ENCODE assay signal across 15 cellular contexts in the genomic region with DNA sequence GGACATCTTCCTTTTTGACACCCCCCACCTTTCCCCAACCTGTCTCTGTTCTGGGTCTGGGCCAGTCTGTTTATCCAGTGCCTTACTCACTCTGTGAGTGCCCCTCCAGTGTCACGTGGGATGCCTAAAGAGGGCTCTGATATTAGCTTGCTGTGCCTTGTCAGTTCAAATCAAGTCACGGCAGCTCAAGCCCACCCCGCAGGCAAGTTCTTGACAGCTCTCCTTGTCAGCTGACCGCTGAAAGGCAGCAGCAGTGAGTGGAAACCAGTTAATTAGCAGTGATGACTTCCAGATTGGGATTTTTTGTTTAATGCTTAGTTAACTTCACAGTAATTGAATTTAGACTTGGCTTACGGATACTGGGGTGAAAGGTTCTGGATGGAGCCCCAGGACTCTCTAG.
DNase-seq lines count a peak whose midpoint lies in the region; ATAC-seq and TF ChIP-seq lines count a peak whose summit lies in the region.
"Had no signal": no experiment of that assay in that cellular context is flagged by ENCODE, and none has a peak within 500 bp of the region (broad histone marks: within the 10 kb centered on the region; RNA-seq: fewer than 3 reads in every experiment).

No MANE protein-coding gene starts in this region.

- H4K20me1 ChIP-seq in neural progenitor cell (ENCODE audit: low read depth), result no peaks in the 10 kb centered on the region
- H4K20me1 ChIP-seq: BLaER1 treated with 17β-estradiol and CSF1 and Interleukin-3, amounts not matched to agents 10 nM and 100 nM had no signal

- CTCF ChIA-PET in activated CD4-positive, alpha-beta T cell treated with anti-CD3 and anti-CD28 coated beads, Interleukin-2, amount 10 ng/mL, durations not matched to agents 7 days and 5 days (lab: Charles Lee), result no interaction called here
- CTCF ChIA-PET in activated CD4-positive, alpha-beta T cell treated with anti-CD3 and anti-CD28 coated beads for 36 hours (lab: Charles Lee), result no interaction called here

- H3K9me3 ChIP-seq in neural progenitor cell (ENCODE audit: low read depth), result no peaks in the 10 kb centered on the region
- H3K9me3 ChIP-seq: HAP-1 had no signal

- H3K4me3 ChIP-seq in neural progenitor cell, result no peak overlapping the region
- H3K4me3 ChIP-seq: BLaER1 treated with 17β-estradiol and CSF1 and Interleukin-3, amounts not matched to agents 10 nM and 100 nM; HAP-1 had no signal

- no peak overlapping the region for H3K4me3 Mint-ChIP-seq in activated CD4-positive, alpha-beta T cell treated with anti-CD3 and anti-CD28 coated beads, Interleukin-2, amount 10 ng/mL, durations not matched to agents 7 days and 5 days
- no peak overlapping the region for H3K4me3 Mint-ChIP-seq in activated CD4-positive, alpha-beta T cell treated with anti-CD3 and anti-CD28 coated beads for 36 hours
- H3K4me3 Mint-ChIP-seq in neural progenitor cell, result no peak overlapping the region
- H3K4me3 Mint-ChIP-seq in activated T-helper 17 cell treated with anti-CD3 and anti-CD28 coated beads, Interleukin-2, amount 50 U/mL, for 72 hours, result no peak overlapping the region
- H3K4me3 Mint-ChIP-seq: CD4-positive, alpha-beta memory T cell had no signal

- H3K9ac ChIP-seq in neural progenitor cell, result no peak overlapping the region
- H3K9ac ChIP-seq: BLaER1 treated with 17β-estradiol and CSF1 and Interleukin-3, amounts not matched to agents 10 nM and 100 nM had no signal

- no peak overlapping the region for H2AFZ ChIP-seq in neural progenitor cell (replicated peaks)

- H3K4me1 Mint-ChIP-seq in activated CD4-positive, alpha-beta T cell treated with anti-CD3 and anti-CD28 coated beads, Interleukin-2, amount 10 ng/mL, durations not matched to agents 7 days and 5 days, result no peaks in the 10 kb centered on the region
- H3K4me1 Mint-ChIP-seq in activated CD4-positive, alpha-beta T cell treated with anti-CD3 and anti-CD28 coated beads for 36 hours, result no peaks in the 10 kb centered on the region
- peaks cover 22% of the 10 kb centered on the region for H3K4me1 Mint-ChIP-seq in neural progenitor cell
- no peaks in the 10 kb centered on the region for H3K4me1 Mint-ChIP-seq in activated T-helper 17 cell treated with anti-CD3 and anti-CD28 coated beads, Interleukin-2, amount 50 U/mL, for 72 hours

- no peaks in the 10 kb centered on the region for H3K36me3 Mint-ChIP-seq in activated CD4-positive, alpha-beta T cell treated with anti-CD3 and anti-CD28 coated beads, Interleukin-2, amount 10 ng/mL, durations not matched to agents 7 days and 5 days (ENCODE audit: low read depth)
- H3K36me3 Mint-ChIP-seq in activated CD4-positive, alpha-beta T cell treated with anti-CD3 and anti-CD28 coated beads for 36 hours (ENCODE audit: low read depth), result no peaks in the 10 kb centered on the region
- no peaks in the 10 kb centered on the region for H3K36me3 Mint-ChIP-seq in neural progenitor cell
- H3K36me3 Mint-ChIP-seq in activated T-helper 17 cell treated with anti-CD3 and anti-CD28 coated beads, Interleukin-2, amount 50 U/mL, for 72 hours (ENCODE audit: low read depth), result no peaks in the 10 kb centered on the region
- H3K36me3 Mint-ChIP-seq: CD4-positive, alpha-beta memory T cell had no signal

- H3K36me3 ChIP-seq in neural progenitor cell, result no peaks in the 10 kb centered on the region
- H3K36me3 ChIP-seq: BLaER1 treated with 17β-estradiol and CSF1 and Interleukin-3, amounts not matched to agents 10 nM and 100 nM; HAP-1 had no signal

- H3K4me1 ChIP-seq in neural progenitor cell, result peaks cover 8% of the 10 kb centered on the region
- H3K4me1 ChIP-seq: BLaER1 treated with 17β-estradiol and CSF1 and Interleukin-3, amounts not matched to agents 10 nM and 100 nM; HAP-1 had no signal

- no peak for ATAC-seq in activated CD4-positive, alpha-beta T cell treated with anti-CD3 and anti-CD28 coated beads for 36 hours
- ATAC-seq in GM19023 (IDR thresholded peaks at IDR 0.05; ENCODE audit: unreplicated experiment) (no peak), GM21528 (IDR thresholded peaks at IDR 0.05; ENCODE audit: low FRiP score, unreplicated experiment) (no peak)
- no peak for ATAC-seq in stimulated activated naive CD8-positive, alpha-beta T cell treated with anti-CD3 and anti-CD28 coated beads, Interleukin-15, Interleukin-2, amounts not matched to agents 100 U/mL and 50 U/mL, for 24 hours
- no peak for ATAC-seq in activated T-helper 17 cell treated with anti-CD3 and anti-CD28 coated beads, Interleukin-2, amount 50 U/mL, for 72 hours (replicated peaks)
- ATAC-seq: HepG2 had no signal

- POLR2A ChIA-PET in activated CD4-positive, alpha-beta T cell treated with anti-CD3 and anti-CD28 coated beads, Interleukin-2, amount 10 ng/mL, durations not matched to agents 7 days and 5 days (lab: Charles Lee), result no interaction called here
- POLR2A ChIA-PET in activated CD4-positive, alpha-beta T cell treated with anti-CD3 and anti-CD28 coated beads for 36 hours (lab: Charles Lee), result no interaction called here

- peaks cover 5% of the 10 kb centered on the region for H3F3A ChIP-seq in neural progenitor cell (ENCODE audit: low read depth)

- no peak for DNase-seq in activated CD4-positive, alpha-beta T cell treated with anti-CD3 and anti-CD28 coated beads, Interleukin-2, amount 10 ng/mL, durations not matched to agents 7 days and 5 days
- DNase-seq in activated CD4-positive, alpha-beta T cell treated with anti-CD3 and anti-CD28 coated beads for 36 hours, result no peak
- peak; percentile 75 for DNase-seq in ecto neural progenitor cell (ENCODE audit: low spot score)
- DNase-seq in neural progenitor cell (ENCODE audit: low spot score), result peak; percentile 70
- no peak for DNase-seq in stimulated activated naive CD8-positive, alpha-beta T cell treated with anti-CD3 and anti-CD28 coated beads, Interleukin-15, Interleukin-2, amounts not matched to agents 100 U/mL and 50 U/mL, for 24 hours
- DNase-seq: 8988T; AML-193; CD4-positive, alpha-beta memory T cell; DMS79 had no signal

- intact Hi-C loops in activated CD4-positive, alpha-beta T cell treated with anti-CD3 and anti-CD28 coated beads for 36 hours (cut with DNase I, micrococcal nuclease), result no loop called here

- peaks cover 3% of the 10 kb centered on the region for H3K27me3 Mint-ChIP-seq in activated CD4-positive, alpha-beta T cell treated with anti-CD3 and anti-CD28 coated beads, Interleukin-2, amount 10 ng/mL, durations not matched to agents 7 days and 5 days
- peaks cover 5% of the 10 kb centered on the region for H3K27me3 Mint-ChIP-seq in activated CD4-positive, alpha-beta T cell treated with anti-CD3 and anti-CD28 coated beads for 36 hours
- H3K27me3 Mint-ChIP-seq in neural progenitor cell (ENCODE audit: insufficient read depth, low read depth), result no peaks in the 10 kb centered on the region
- H3K27me3 Mint-ChIP-seq in activated T-helper 17 cell treated with anti-CD3 and anti-CD28 coated beads, Interleukin-2, amount 50 U/mL, for 72 hours, result peaks cover 6% of the 10 kb centered on the region
- H3K27me3 Mint-ChIP-seq: CD4-positive, alpha-beta memory T cell had no signal

- no peaks in the 10 kb centered on the region for H3K9me3 Mint-ChIP-seq in activated CD4-positive, alpha-beta T cell treated with anti-CD3 and anti-CD28 coated beads, Interleukin-2, amount 10 ng/mL, durations not matched to agents 7 days and 5 days
- no peaks in the 10 kb centered on the region for H3K9me3 Mint-ChIP-seq in activated CD4-positive, alpha-beta T cell treated with anti-CD3 and anti-CD28 coated beads for 36 hours (ENCODE audit: low read depth)
- H3K9me3 Mint-ChIP-seq in neural progenitor cell, result peaks cover 11% of the 10 kb centered on the region
- no peaks in the 10 kb centered on the region for H3K9me3 Mint-ChIP-seq in activated T-helper 17 cell treated with anti-CD3 and anti-CD28 coated beads, Interleukin-2, amount 50 U/mL, for 72 hours

- no peak for TF ChIP-seq CTCF in neural progenitor cell (IDR thresholded peaks at IDR 0.05)

- H3K27ac ChIP-seq in neural progenitor cell, result no peak overlapping the region
- H3K27ac ChIP-seq: BLaER1 treated with 17β-estradiol and CSF1 and Interleukin-3, amounts not matched to agents 10 nM and 100 nM had no signal

- H3K79me2 ChIP-seq in neural progenitor cell (ENCODE audit: low read depth), result no peaks in the 10 kb centered on the region

- no peaks in the 10 kb centered on the region for H3K27me3 ChIP-seq in neural progenitor cell
- H3K27me3 ChIP-seq: BLaER1 treated with 17β-estradiol and CSF1 and Interleukin-3, amounts not matched to agents 10 nM and 100 nM had no signal

- H3K4me2 ChIP-seq in neural progenitor cell, result no peak overlapping the region
- H3K4me2 ChIP-seq: BLaER1 treated with 17β-estradiol and CSF1 and Interleukin-3, amounts not matched to agents 10 nM and 100 nM had no signal

- H3K27ac Mint-ChIP-seq in activated CD4-positive, alpha-beta T cell treated with anti-CD3 and anti-CD28 coated beads, Interleukin-2, amount 10 ng/mL, durations not matched to agents 7 days and 5 days, result peak overlapping the region; percentile 21
- H3K27ac Mint-ChIP-seq in activated CD4-positive, alpha-beta T cell treated with anti-CD3 and anti-CD28 coated beads for 36 hours, result no peak overlapping the region
- peak overlapping the region; percentile 46 for H3K27ac Mint-ChIP-seq in neural progenitor cell
- no peak overlapping the region for H3K27ac Mint-ChIP-seq in activated T-helper 17 cell treated with anti-CD3 and anti-CD28 coated beads, Interleukin-2, amount 50 U/mL, for 72 hours

Comparison
In these comparisons a context has a peak if more than half of its experiments do, and no peak if none do; other contexts are left out.
1. H3K27ac Mint-ChIP-seq: peak in activated CD4-positive, alpha-beta T cell treated with anti-CD3 and anti-CD28 coated beads, Interleukin-2, amount 10 ng/mL, durations not matched to agents 7 days and 5 days (single experiment) and neural progenitor cell (single experiment); none in activated CD4-positive, alpha-beta T cell treated with anti-CD3 and anti-CD28 coated beads for 36 hours (single experiment) and activated T-helper 17 cell treated with anti-CD3 and anti-CD28 coated beads, Interleukin-2, amount 50 U/mL, for 72 hours (single experiment).
2. DNase-seq: peak in ecto neural progenitor cell (single experiment) and neural progenitor cell (single experiment); none in activated CD4-positive, alpha-beta T cell treated with anti-CD3 and anti-CD28 coated beads, Interleukin-2, amount 10 ng/mL, durations not matched to agents 7 days and 5 days (single experiment), activated CD4-positive, alpha-beta T cell treated with anti-CD3 and anti-CD28 coated beads for 36 hours (single experiment) and stimulated activated naive CD8-positive, alpha-beta T cell treated with anti-CD3 and anti-CD28 coated beads, Interleukin-15, Interleukin-2, amounts not matched to agents 100 U/mL and 50 U/mL, for 24 hours (single experiment).